11 cellular contexts compared by ENCODE assay signal in genomic region chr5:83042507-83042906, GRCh38.
"Had no signal": no experiment of that assay in that cellular context is flagged by ENCODE, and none has a peak within 500 bp of the region (broad histone marks: within the 10 kb centered on the region; RNA-seq: fewer than 3 reads in every experiment).

No MANE protein-coding gene starts in this region.

- ATAC-seq: GM23338, HCT116 had no signal

- H3K27ac ChIP-seq: GM23248 had no signal

- H3K4me3 ChIP-seq: GM23248, GM23338, HAP-1 had no signal

- DNase-seq: GM23248, GOT3, H7, H9, HCEC 1CT, HFFc6 had no signal

- H3K9ac ChIP-seq: GM23248 had no signal

- H2AFZ ChIP-seq: GM23248 had no signal

- H3K4me1 ChIP-seq: HAP-1 had no signal

- FAIRE-seq: H1, H54 had no signal

- H3K36me3 ChIP-seq: HAP-1 had no signal

- H3K9me3 ChIP-seq: HAP-1 had no signal

- H3K4me2 ChIP-seq: GM23338 had no signal
